ENCODE assay signal across 1 cellular context in genomic region chr12:120292411-120292660, GRCh38.
A peak's percentile ranks its signal among the peaks of the same experiment; 100 is the strongest.
TF ChIP-seq lines count a peak whose summit lies in the region.

No MANE protein-coding gene starts in this region.

TF ChIP-seq in GM12878, 131 proteins besides CTCF, POLR2A, EP300 and RAD21:
- TF ChIP-seq IRF4 (IDR thresholded peaks at IDR 0.05; ENCODE audit: low read depth, low read length) (no peak), SMARCA5 (IDR thresholded peaks at IDR 0.05) (0 out of 2 replicates have a peak, but pooled peaks have one; percentile 8), MYC (IDR thresholded peaks at IDR 0.05; ENCODE audit: insufficient read depth, insufficient read length, insufficient replicate concordance, low read length, severe bottlenecking) (no peak), PKNOX1 (IDR thresholded peaks at IDR 0.05) (no peak), ASH2L (IDR thresholded peaks at IDR 0.05; ENCODE audit: borderline replicate concordance, low read depth) (no peak), TBL1XR1 (IDR thresholded peaks at IDR 0.05; ENCODE audit: low read depth, low read length) (no peak), ZNF217 (IDR thresholded peaks at IDR 0.05) (peak; percentile 81)
